ENCODE assay signal across 9 cellular contexts in genomic region chr16:56848955-56849689, GRCh38. TPM values are rescaled to one million over a fixed set of nuclear protein-coding genes. Genes with fewer than 3 reads are reported as not detected.
A peak's percentile ranks its signal among the peaks of the same experiment; 100 is the strongest.
DNase-seq lines count a peak whose midpoint lies in the region; ATAC-seq, FAIRE-seq and TF ChIP-seq lines count a peak whose summit lies in the region.
"Had no signal": no experiment of that assay in that cellular context is flagged by ENCODE, and none has a peak within 500 bp of the region (broad histone marks: within the 10 kb centered on the region; RNA-seq: fewer than 3 reads in every experiment).

No MANE protein-coding gene starts in this region.

- TF ChIP-seq POLR2A in H54 (IDR thresholded peaks at IDR 0.05; ENCODE audit: low read depth, low read length) = no peak

- H3K9me3 ChIP-seq in SJCRH30 (replicated peaks) = no peaks in the 10 kb centered on the region

- no peaks in the 10 kb centered on the region for H3K36me3 Mint-ChIP-seq in Calu3 (ENCODE audit: insufficient read depth, unreplicated experiment)
- peaks cover 14% of the 10 kb centered on the region for H3K36me3 Mint-ChIP-seq in activated CD4-positive, alpha-beta memory T cell treated with anti-CD3 and anti-CD28 coated beads, Interleukin-2, amount 10 ng/mL, durations not matched to agents 7 days and 5 days (ENCODE audit: low read depth)

- no peaks in the 10 kb centered on the region for H3K9me3 Mint-ChIP-seq in Calu3 (ENCODE audit: low read depth, unreplicated experiment)
- no peaks in the 10 kb centered on the region for H3K9me3 Mint-ChIP-seq in activated CD4-positive, alpha-beta memory T cell treated with anti-CD3 and anti-CD28 coated beads, Interleukin-2, amount 10 ng/mL, durations not matched to agents 7 days and 5 days

- peaks cover 15% of the 10 kb centered on the region for H3K36me3 ChIP-seq in SJCRH30

- TF ChIP-seq CTCF in Calu3 (IDR thresholded peaks at IDR 0.05; ENCODE audit: unreplicated experiment) = no peak

- peak overlapping the region; percentile 3; the same call in 1 of the 2 replicates for H3K27ac ChIP-seq in SJCRH30

- no peaks in the 10 kb centered on the region for H3K27me3 ChIP-seq in SJCRH30

- no peaks in the 10 kb centered on the region for H3K4me1 Mint-ChIP-seq in Calu3 (ENCODE audit: low read depth, unreplicated experiment)
- peaks cover 25% of the 10 kb centered on the region for H3K4me1 Mint-ChIP-seq in activated CD4-positive, alpha-beta memory T cell treated with anti-CD3 and anti-CD28 coated beads, Interleukin-2, amount 10 ng/mL, durations not matched to agents 7 days and 5 days

- CTCF ChIA-PET in Calu3 (lab: Charles Lee) = no interaction called here
- CTCF ChIA-PET in activated CD4-positive, alpha-beta memory T cell treated with anti-CD3 and anti-CD28 coated beads, Interleukin-2, amount 10 ng/mL, durations not matched to agents 7 days and 5 days (lab: Charles Lee) = interaction anchor here (2.7 kb wide), 1 partner anchor 18 kb away, joined by 10 read pairs; no protein-coding TSS in a partner anchor

- no peaks in the 10 kb centered on the region for H3K27me3 Mint-ChIP-seq in Calu3 (ENCODE audit: unreplicated experiment)
- no peaks in the 10 kb centered on the region for H3K27me3 Mint-ChIP-seq in activated CD4-positive, alpha-beta memory T cell treated with anti-CD3 and anti-CD28 coated beads, Interleukin-2, amount 10 ng/mL, durations not matched to agents 7 days and 5 days

- H3K4me3 ChIP-seq in SJCRH30 (no peak overlapping the region), skeletal muscle cell (ENCODE audit: low read depth, low read length) (no peak overlapping the region)

- ATAC-seq in HG03108 (IDR thresholded peaks at IDR 0.05; ENCODE audit: unreplicated experiment) (no peak), HG03442 (IDR thresholded peaks at IDR 0.05; ENCODE audit: unreplicated experiment) (no peak)

- intact Hi-C loops in Calu3 (cut with micrococcal nuclease; ENCODE audit: unreplicated experiment) = no loop called here

- POLR2A ChIA-PET in activated CD4-positive, alpha-beta memory T cell treated with anti-CD3 and anti-CD28 coated beads, Interleukin-2, amount 10 ng/mL, durations not matched to agents 7 days and 5 days (lab: Charles Lee) = interaction anchor here (1.8 kb wide), 1 partner anchor 10 kb away, joined by 6 read pairs; no protein-coding TSS in a partner anchor

- BruUV-seq in Calu3 (replicated peaks; lab: Mats Ljungman, UMichigan) = no TSS peak

- DNase-seq in H54 (ENCODE audit: insufficient read length, low spot score) (peak; percentile 59), SJCRH30 (peak in 1 of 2 experiments; percentile 59), fibroblast of peridontal ligament (ENCODE audit: extremely low read depth) (peak; percentile 64), skeletal muscle cell (ENCODE audit: low read depth) (peak; percentile 41), Calu3 (no peak)
- DNase-seq in activated CD4-positive, alpha-beta memory T cell treated with anti-CD3 and anti-CD28 coated beads, Interleukin-2, amount 10 ng/mL, durations not matched to agents 7 days and 5 days = no peak

- no peak overlapping the region for H3K4me3 Mint-ChIP-seq in Calu3 (ENCODE audit: low read depth, unreplicated experiment)
- H3K4me3 Mint-ChIP-seq in activated CD4-positive, alpha-beta memory T cell treated with anti-CD3 and anti-CD28 coated beads, Interleukin-2, amount 10 ng/mL, durations not matched to agents 7 days and 5 days = no peak overlapping the region

- no peak overlapping the region for H3K27ac Mint-ChIP-seq in Calu3 (ENCODE audit: unreplicated experiment)
- no peak overlapping the region for H3K27ac Mint-ChIP-seq in activated CD4-positive, alpha-beta memory T cell treated with anti-CD3 and anti-CD28 coated beads, Interleukin-2, amount 10 ng/mL, durations not matched to agents 7 days and 5 days

- peaks cover 36% of the 10 kb centered on the region for H3K4me1 ChIP-seq in SJCRH30

- peak; percentile 53 for FAIRE-seq in H54 (lab: Jason Lieb, UNC)

RNA-seq across cellular contexts. Expression of gene SLC12A3, which starts 15.9 kb away (rescaled TPM):
- total RNA-seq in SJCRH30 (2014; rRNA removed; shearing (Covaris generic)) = not detected in 2 replicates
- total RNA-seq in Calu3 (2022) = not detected in 2 replicates
- not detected for total RNA-seq in activated CD4-positive, alpha-beta memory T cell treated with anti-CD3 and anti-CD28 coated beads, Interleukin-2, amount 10 ng/mL, durations not matched to agents 7 days and 5 days
- total RNA-seq: T-helper 2 cell treated with Interferon-gamma antibody and Interleukin-4, amounts not matched to agents 100 ng/mL and 5 ng/mL, for 36 hours had no signal

Comparison
In these comparisons a context has a peak if more than half of its experiments do, and no peak if none do; other contexts are left out.
1. DNase-seq: peak in H54 (single experiment), fibroblast of peridontal ligament (single experiment) and skeletal muscle cell (single experiment); none in Calu3 (single experiment) and activated CD4-positive, alpha-beta memory T cell treated with anti-CD3 and anti-CD28 coated beads, Interleukin-2, amount 10 ng/mL, durations not matched to agents 7 days and 5 days (single experiment).